In the genomic region with DNA sequence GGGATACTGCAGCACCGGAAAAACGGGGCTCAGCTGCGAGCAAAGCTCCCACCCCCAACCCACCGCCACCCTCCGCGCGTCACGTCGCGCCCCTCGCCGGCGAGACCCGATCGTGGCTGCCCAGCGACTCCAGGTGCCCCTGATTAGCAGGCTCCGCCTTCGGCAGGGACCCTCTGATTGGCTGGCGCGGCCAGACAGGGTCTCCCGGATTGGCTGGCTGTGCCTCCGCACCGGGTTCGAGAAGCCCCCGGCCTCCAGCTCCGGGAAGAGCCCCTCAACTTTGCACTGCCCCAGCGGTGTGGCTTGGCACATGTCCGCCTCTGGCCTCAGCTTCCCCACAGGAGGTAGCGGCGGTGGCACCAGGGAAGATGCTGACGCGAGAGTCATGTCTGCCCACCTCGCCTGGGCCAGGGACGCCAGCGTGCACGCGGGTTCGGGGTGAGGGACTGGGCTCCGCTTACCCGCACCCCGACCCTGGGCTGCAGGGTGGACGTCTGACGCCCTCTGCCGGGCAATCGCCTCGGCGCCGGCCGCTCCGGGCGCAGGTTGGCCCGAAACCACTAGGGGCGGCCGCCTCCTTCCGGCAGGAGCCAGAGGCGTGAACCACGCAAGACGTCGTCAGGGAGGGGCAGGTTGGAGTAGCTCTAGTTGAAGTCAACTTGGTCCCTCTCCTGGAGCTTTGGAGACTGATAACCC, we compare ENCODE assay signal across 1 cellular context.
TF ChIP-seq lines count a peak whose summit lies in the region.

No MANE protein-coding gene starts in this region.

TF ChIP-seq in HepG2, 621 proteins besides CTCF, POLR2A, EP300 and RAD21 (continued from another document and continues in another):
- no peak for TF ChIP-seq CEBPZ (IDR thresholded peaks at IDR 0.05; ENCODE audit: low read length)
- no peak for TF ChIP-seq NCOA5 (CRISPR knock-in tag; IDR thresholded peaks at IDR 0.05)
- TF ChIP-seq, protein P1, sequence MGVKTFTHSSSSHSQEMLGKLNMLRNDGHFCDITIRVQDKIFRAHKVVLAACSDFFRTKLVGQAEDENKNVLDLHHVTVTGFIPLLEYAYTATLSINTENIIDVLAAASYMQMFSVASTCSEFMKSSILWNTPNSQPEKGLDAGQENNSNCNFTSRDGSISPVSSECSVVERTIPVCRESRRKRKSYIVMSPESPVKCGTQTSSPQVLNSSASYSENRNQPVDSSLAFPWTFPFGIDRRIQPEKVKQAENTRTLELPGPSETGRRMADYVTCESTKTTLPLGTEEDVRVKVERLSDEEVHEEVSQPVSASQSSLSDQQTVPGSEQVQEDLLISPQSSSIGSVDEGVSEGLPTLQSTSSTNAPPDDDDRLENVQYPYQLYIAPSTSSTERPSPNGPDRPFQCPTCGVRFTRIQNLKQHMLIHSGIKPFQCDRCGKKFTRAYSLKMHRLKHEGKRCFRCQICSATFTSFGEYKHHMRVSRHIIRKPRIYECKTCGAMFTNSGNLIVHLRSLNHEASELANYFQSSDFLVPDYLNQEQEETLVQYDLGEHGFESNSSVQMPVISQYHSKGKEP (CRISPR knock-in tag; IDR thresholded peaks at IDR 0.05), result peak; percentile 86; the same call in 1 of the 2 replicates
- TF ChIP-seq SMARCC2 (IDR thresholded peaks at IDR 0.05), result no peak
- 0 out of 2 replicates have a peak, but pooled peaks have one; percentile 18 for TF ChIP-seq IRF9 (CRISPR knock-in tag; IDR thresholded peaks at IDR 0.05; ENCODE audit: borderline replicate concordance)
- peak; percentile 88; the same call in 1 of the 2 replicates for TF ChIP-seq ZNF572 (CRISPR knock-in tag; IDR thresholded peaks at IDR 0.05)
- peak; percentile 78; the same call in 1 of the 2 replicates for TF ChIP-seq ZNF776 (CRISPR knock-in tag; IDR thresholded peaks at IDR 0.05)
- peak; percentile 46; the same call in 1 of the 2 replicates for TF ChIP-seq PAXIP1 (CRISPR knock-in tag; conservative IDR thresholded peaks at IDR 0.05)
- TF ChIP-seq ZNF256 (CRISPR knock-in tag; conservative IDR thresholded peaks at IDR 0.05), result 0 out of 2 replicates have a peak, but pooled peaks have one; percentile 51
- TF ChIP-seq, protein P2, sequence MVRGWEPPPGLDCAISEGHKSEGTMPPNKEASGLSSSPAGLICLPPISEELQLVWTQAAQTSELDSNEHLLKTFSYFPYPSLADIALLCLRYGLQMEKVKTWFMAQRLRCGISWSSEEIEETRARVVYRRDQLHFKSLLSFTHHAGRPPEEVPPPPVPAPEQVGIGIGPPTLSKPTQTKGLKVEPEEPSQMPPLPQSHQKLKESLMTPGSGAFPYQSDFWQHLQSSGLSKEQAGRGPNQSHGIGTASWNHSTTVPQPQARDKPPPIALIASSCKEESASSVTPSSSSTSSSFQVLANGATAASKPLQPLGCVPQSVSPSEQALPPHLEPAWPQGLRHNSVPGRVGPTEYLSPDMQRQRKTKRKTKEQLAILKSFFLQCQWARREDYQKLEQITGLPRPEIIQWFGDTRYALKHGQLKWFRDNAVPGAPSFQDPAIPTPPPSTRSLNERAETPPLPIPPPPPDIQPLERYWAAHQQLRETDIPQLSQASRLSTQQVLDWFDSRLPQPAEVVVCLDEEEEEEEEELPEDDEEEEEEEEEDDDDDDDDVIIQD (CRISPR knock-in tag; IDR thresholded peaks at IDR 0.05; ENCODE audit: low read depth), result peak; percentile 39; the same call in 1 of the 2 replicates
- no peak for TF ChIP-seq RORA (CRISPR knock-in tag; IDR thresholded peaks at IDR 0.05)
- TF ChIP-seq ZMYM3 (CRISPR knock-in tag; IDR thresholded peaks at IDR 0.05), result peak; percentile 61
- no peak for TF ChIP-seq SRSF9 (IDR thresholded peaks at IDR 0.05; ENCODE audit: borderline replicate concordance, insufficient read depth, low read depth, low read length, poor library complexity, severe bottlenecking)
- TF ChIP-seq TBP (CRISPR knock-in tag; IDR thresholded peaks at IDR 0.05), result 0 out of 2 replicates have a peak, but pooled peaks have one; percentile 53
- TF ChIP-seq IRF2 (CRISPR knock-in tag; IDR thresholded peaks at IDR 0.05), result peak; percentile 61; the same call in 1 of the 2 replicates
- TF ChIP-seq ERF (CRISPR knock-in tag; IDR thresholded peaks at IDR 0.05), result peak; percentile 78
- 0 out of 2 replicates have a peak, but pooled peaks have one; percentile 12 for TF ChIP-seq HNRNPUL1 (IDR thresholded peaks at IDR 0.05; ENCODE audit: low read depth, low read length)
- TF ChIP-seq ZNF768 (CRISPR knock-in tag; IDR thresholded peaks at IDR 0.05), result peak; percentile 77; the same call in 1 of the 2 replicates
- TF ChIP-seq, protein P3, sequence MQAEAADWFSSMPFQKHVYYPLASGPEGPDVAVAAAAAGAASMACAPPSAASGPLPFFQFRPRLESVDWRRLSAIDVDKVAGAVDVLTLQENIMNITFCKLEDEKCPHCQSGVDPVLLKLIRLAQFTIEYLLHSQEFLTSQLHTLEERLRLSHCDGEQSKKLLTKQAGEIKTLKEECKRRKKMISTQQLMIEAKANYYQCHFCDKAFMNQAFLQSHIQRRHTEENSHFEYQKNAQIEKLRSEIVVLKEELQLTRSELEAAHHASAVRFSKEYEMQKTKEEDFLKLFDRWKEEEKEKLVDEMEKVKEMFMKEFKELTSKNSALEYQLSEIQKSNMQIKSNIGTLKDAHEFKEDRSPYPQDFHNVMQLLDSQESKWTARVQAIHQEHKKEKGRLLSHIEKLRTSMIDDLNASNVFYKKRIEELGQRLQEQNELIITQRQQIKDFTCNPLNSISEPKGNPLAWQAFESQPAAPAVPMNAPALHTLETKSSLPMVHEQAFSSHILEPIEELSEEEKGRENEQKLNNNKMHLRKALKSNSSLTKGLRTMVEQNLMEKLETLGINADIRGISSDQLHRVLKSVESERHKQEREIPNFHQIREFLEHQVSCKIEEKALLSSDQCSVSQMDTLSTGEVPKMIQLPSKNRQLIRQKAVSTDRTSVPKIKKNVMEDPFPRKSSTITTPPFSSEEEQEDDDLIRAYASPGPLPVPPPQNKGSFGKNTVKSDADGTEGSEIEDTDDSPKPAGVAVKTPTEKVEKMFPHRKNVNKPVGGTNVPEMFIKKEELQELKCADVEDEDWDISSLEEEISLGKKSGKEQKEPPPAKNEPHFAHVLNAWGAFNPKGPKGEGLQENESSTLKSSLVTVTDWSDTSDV (CRISPR knock-in tag; IDR thresholded peaks at IDR 0.05), result no peak; the same call in 1 of the 2 replicates
- 0 out of 2 replicates have a peak, but pooled peaks have one; percentile 38 for TF ChIP-seq ZNF639 (CRISPR knock-in tag; conservative IDR thresholded peaks at IDR 0.05)
- TF ChIP-seq ZNF136 (CRISPR knock-in tag; IDR thresholded peaks at IDR 0.05; ENCODE audit: low read depth), result peak; percentile 95; the same call in 1 of the 2 replicates
- TF ChIP-seq ZSCAN25 (CRISPR knock-in tag; IDR thresholded peaks at IDR 0.05), result peak; percentile 42; the same call in 1 of the 2 replicates
- TF ChIP-seq SKIL (CRISPR knock-in tag; IDR thresholded peaks at IDR 0.05; ENCODE audit: borderline replicate concordance), result peak; percentile 73
- peak; percentile 85 for TF ChIP-seq SALL2 (CRISPR knock-in tag; IDR thresholded peaks at IDR 0.05)
- no peak; the same call in 1 of the 2 replicates for TF ChIP-seq ZFP36L1 (CRISPR knock-in tag; IDR thresholded peaks at IDR 0.05)
- no peak; the same call in 1 of the 2 replicates for TF ChIP-seq JUNB (CRISPR knock-in tag; IDR thresholded peaks at IDR 0.05; ENCODE audit: borderline replicate concordance)
- TF ChIP-seq, protein P4, sequence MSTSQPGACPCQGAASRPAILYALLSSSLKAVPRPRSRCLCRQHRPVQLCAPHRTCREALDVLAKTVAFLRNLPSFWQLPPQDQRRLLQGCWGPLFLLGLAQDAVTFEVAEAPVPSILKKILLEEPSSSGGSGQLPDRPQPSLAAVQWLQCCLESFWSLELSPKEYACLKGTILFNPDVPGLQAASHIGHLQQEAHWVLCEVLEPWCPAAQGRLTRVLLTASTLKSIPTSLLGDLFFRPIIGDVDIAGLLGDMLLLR (CRISPR knock-in tag; IDR thresholded peaks at IDR 0.05), result peak; percentile 55; the same call in 1 of the 2 replicates
- peak; percentile 40; the same call in 1 of the 2 replicates for TF ChIP-seq ZNF264 (CRISPR knock-in tag; IDR thresholded peaks at IDR 0.05)
- no peak for TF ChIP-seq XBP1 (CRISPR knock-in tag; IDR thresholded peaks at IDR 0.05)
- peak in 1 of 2 experiments; percentile 78; a peak in 1 of 4 replicates for TF ChIP-seq KLF16 (CRISPR knock-in tag; IDR thresholded peaks at IDR 0.05)
- TF ChIP-seq ZNF672 (CRISPR knock-in tag; IDR thresholded peaks at IDR 0.05), result peak; percentile 44; the same call in 1 of the 2 replicates
- peak; percentile 85; the same call in 1 of the 2 replicates for TF ChIP-seq HOXA9 (CRISPR knock-in tag; IDR thresholded peaks at IDR 0.05; ENCODE audit: borderline replicate concordance)
- no peak for TF ChIP-seq TCF7L2 (IDR thresholded peaks at IDR 0.05; ENCODE audit: low read depth, low read length)
- peak; percentile 42; the same call in 1 of the 2 replicates for TF ChIP-seq MLX (CRISPR knock-in tag; IDR thresholded peaks at IDR 0.05)
